In the genomic region with DNA sequence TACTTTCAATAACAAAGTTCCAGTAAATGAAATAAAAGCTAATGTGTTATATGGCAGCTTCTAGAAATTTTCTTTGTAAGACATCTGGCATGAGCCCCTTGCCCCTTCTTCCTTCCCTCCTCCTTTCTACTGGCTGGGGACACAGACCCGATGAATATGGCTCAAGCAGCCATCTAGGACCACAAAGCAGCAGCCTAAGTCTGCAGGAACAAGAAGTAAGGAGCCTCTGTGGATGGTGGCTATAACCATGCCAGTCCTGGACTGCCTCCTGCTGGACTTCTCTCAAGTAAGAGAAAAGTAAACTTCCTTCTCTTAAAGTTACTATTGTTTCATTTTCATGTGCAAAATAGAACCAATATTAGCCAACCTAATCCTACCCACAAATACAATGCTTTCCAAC, we compare ENCODE assay signal across 1 cellular context.
TF ChIP-seq lines count a peak whose summit lies in the region.

No MANE protein-coding gene starts in this region.

TF ChIP-seq in GM23338, 12 proteins besides CTCF, POLR2A, EP300 and RAD21 (continued from another document):
- TF ChIP-seq, protein P1, sequence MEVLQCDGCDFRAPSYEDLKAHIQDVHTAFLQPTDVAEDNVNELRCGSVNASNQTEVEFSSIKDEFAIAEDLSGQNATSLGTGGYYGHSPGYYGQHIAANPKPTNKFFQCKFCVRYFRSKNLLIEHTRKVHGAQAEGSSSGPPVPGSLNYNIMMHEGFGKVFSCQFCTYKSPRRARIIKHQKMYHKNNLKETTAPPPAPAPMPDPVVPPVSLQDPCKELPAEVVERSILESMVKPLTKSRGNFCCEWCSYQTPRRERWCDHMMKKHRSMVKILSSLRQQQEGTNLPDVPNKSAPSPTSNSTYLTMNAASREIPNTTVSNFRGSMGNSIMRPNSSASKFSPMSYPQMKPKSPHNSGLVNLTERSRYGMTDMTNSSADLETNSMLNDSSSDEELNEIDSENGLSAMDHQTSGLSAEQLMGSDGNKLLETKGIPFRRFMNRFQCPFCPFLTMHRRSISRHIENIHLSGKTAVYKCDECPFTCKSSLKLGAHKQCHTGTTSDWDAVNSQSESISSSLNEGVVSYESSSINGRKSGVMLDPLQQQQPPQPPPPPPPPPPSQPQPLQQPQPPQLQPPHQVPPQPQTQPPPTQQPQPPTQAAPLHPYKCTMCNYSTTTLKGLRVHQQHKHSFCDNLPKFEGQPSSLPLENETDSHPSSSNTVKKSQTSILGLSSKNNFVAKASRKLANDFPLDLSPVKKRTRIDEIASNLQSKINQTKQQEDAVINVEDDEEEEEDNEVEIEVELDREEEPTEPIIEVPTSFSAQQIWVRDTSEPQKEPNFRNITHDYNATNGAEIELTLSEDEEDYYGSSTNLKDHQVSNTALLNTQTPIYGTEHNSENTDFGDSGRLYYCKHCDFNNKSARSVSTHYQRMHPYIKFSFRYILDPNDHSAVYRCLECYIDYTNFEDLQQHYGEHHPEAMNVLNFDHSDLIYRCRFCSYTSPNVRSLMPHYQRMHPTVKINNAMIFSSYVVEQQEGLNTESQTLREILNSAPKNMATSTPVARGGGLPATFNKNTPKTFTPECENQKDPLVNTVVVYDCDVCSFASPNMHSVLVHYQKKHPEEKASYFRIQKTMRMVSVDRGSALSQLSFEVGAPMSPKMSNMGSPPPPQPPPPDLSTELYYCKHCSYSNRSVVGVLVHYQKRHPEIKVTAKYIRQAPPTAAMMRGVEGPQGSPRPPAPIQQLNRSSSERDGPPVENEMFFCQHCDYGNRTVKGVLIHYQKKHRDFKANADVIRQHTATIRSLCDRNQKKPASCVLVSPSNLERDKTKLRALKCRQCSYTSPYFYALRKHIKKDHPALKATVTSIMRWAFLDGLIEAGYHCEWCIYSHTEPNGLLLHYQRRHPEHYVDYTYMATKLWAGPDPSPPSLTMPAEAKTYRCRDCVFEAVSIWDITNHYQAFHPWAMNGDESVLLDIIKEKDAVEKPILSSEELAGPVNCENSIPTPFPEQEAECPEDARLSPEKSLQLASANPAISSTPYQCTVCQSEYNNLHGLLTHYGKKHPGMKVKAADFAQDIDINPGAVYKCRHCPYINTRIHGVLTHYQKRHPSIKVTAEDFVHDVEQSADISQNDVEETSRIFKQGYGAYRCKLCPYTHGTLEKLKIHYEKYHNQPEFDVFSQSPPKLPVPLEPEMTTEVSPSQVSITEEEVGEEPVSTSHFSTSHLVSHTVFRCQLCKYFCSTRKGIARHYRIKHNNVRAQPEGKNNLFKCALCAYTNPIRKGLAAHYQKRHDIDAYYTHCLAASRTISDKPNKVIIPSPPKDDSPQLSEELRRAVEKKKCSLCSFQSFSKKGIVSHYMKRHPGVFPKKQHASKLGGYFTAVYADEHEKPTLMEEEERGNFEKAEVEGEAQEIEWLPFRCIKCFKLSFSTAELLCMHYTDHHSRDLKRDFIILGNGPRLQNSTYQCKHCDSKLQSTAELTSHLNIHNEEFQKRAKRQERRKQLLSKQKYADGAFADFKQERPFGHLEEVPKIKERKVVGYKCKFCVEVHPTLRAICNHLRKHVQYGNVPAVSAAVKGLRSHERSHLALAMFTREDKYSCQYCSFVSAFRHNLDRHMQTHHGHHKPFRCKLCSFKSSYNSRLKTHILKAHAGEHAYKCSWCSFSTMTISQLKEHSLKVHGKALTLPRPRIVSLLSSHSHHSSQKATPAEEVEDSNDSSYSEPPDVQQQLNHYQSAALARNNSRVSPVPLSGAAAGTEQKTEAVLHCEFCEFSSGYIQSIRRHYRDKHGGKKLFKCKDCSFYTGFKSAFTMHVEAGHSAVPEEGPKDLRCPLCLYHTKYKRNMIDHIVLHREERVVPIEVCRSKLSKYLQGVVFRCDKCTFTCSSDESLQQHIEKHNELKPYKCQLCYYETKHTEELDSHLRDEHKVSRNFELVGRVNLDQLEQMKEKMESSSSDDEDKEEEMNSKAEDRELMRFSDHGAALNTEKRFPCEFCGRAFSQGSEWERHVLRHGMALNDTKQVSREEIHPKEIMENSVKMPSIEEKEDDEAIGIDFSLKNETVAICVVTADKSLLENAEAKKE (CRISPR knock-in tag; IDR thresholded peaks at IDR 0.05): no peak
- TF ChIP-seq CREB1 (CRISPR knock-in tag; IDR thresholded peaks at IDR 0.05; ENCODE audit: low read depth): no peak
- TF ChIP-seq JUNB (IDR thresholded peaks at IDR 0.05; ENCODE audit: unreplicated experiment): no peak
- no peak for TF ChIP-seq NANOG (IDR thresholded peaks at IDR 0.05; ENCODE audit: borderline replicate concordance)
- TF ChIP-seq POLR2AphosphoS5 (IDR thresholded peaks at IDR 0.05; ENCODE audit: low read depth): no peak
- TF ChIP-seq EZH2phosphoT487 (IDR thresholded peaks at IDR 0.05; ENCODE audit: unreplicated experiment): no peak
TF ChIP-seq in GM23338: peak in this region for 0.
